ENCODE assay signal across 9 cellular contexts in the genomic region with DNA sequence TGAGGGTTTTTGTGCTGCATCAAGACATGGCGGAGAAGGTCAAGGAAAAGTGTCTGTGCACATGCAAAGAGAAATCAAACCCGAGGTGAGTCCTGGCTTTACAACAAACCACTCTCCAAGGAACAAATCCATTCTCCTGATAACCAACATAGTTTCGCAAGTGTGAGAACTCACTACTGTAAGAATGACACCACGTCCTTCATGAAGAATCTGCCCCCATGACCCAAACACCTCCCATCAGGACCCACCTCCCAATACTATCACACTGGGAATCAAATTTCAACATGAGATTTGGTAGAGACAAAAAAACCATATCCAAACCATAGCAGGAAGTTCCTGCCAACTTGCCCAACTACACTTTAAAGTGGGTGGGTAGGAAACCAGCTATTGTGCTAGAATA. TPM values are rescaled to one million over a fixed set of nuclear protein-coding genes. Genes with fewer than 3 reads are reported as not detected.
DNase-seq lines count a peak whose midpoint lies in the region; ATAC-seq and TF ChIP-seq lines count a peak whose summit lies in the region.
"Had no signal": no experiment of that assay in that cellular context is flagged by ENCODE, and none has a peak within 500 bp of the region (broad histone marks: within the 10 kb centered on the region; RNA-seq: fewer than 3 reads in every experiment).

No MANE protein-coding gene starts in this region.

- H3K4me3 ChIP-seq in RWPE2 (ENCODE audit: severe bottlenecking), result no peak overlapping the region
- peak overlapping the region; percentile 87 to 92 for H3K4me3 ChIP-seq in stomach smooth muscle (ENCODE audit: low read length in 2 of 2)
- H3K4me3 ChIP-seq: breast epithelium had no signal

- DNase-seq in activated naive CD8-positive, alpha-beta T cell treated with anti-CD3 and anti-CD28 coated beads, Interleukin-2, amount 50 U/mL, for 24 hours, result no peak
- DNase-seq in RWPE2 (ENCODE audit: low spot score), result no peak
- no peak for DNase-seq in glutamatergic neuron
- DNase-seq in NOMO-1 treated with DMSO at 0.1 percent for 48 hours (lab: John Stamatoyannopoulos, UW; ENCODE audit: unreplicated experiment), result no peak

- H3K27me3 Mint-ChIP-seq in activated naive CD8-positive, alpha-beta T cell, result no peaks in the 10 kb centered on the region
- H3K27me3 Mint-ChIP-seq in activated naive CD8-positive, alpha-beta T cell treated with anti-CD3 and anti-CD28 coated beads, Interleukin-2, amount 50 U/mL, for 24 hours, result no peaks in the 10 kb centered on the region
- peaks cover 11% of the 10 kb centered on the region for H3K27me3 Mint-ChIP-seq in glutamatergic neuron (ENCODE audit: unreplicated experiment)

- TF ChIP-seq CTCF in RWPE2 (IDR thresholded peaks at IDR 0.05; ENCODE audit: poor library complexity, severe bottlenecking) (no peak), glutamatergic neuron (IDR thresholded peaks at IDR 0.05; ENCODE audit: partially characterized antibody, unreplicated experiment) (no peak)

- no peaks in the 10 kb centered on the region for H3K27me3 ChIP-seq in RWPE2 (ENCODE audit: insufficient read depth, poor library complexity, severe bottlenecking)
- no peaks in the 10 kb centered on the region for H3K27me3 ChIP-seq in stomach smooth muscle (ENCODE audit: control insufficient read depth in 1 of 2, insufficient read depth in 2 of 2, low read length in 2 of 2)
- H3K27me3 ChIP-seq: breast epithelium had no signal

- peak overlapping the region; percentile 23 for H3K27ac Mint-ChIP-seq in activated naive CD8-positive, alpha-beta T cell
- no peak overlapping the region for H3K27ac Mint-ChIP-seq in activated naive CD8-positive, alpha-beta T cell treated with anti-CD3 and anti-CD28 coated beads, Interleukin-2, amount 50 U/mL, for 24 hours
- peak overlapping the region; percentile 99 for H3K27ac Mint-ChIP-seq in glutamatergic neuron (ENCODE audit: unreplicated experiment)

- H3K4me1 ChIP-seq in RWPE2 (ENCODE audit: insufficient read depth, poor library complexity, severe bottlenecking) (peaks cover 27% of the 10 kb centered on the region), stomach smooth muscle (ENCODE audit: control insufficient read depth, insufficient read depth, low read length) (peaks cover 18% of the 10 kb centered on the region)

- H3K4me3 Mint-ChIP-seq in activated naive CD8-positive, alpha-beta T cell, result peak overlapping the region; percentile 86
- no peak overlapping the region for H3K4me3 Mint-ChIP-seq in activated naive CD8-positive, alpha-beta T cell treated with anti-CD3 and anti-CD28 coated beads, Interleukin-2, amount 50 U/mL, for 24 hours
- peak overlapping the region; percentile 98 for H3K4me3 Mint-ChIP-seq in glutamatergic neuron (ENCODE audit: unreplicated experiment)

- no peaks in the 10 kb centered on the region for H3K9me3 Mint-ChIP-seq in activated naive CD8-positive, alpha-beta T cell (ENCODE audit: low read depth)
- no peaks in the 10 kb centered on the region for H3K9me3 Mint-ChIP-seq in activated naive CD8-positive, alpha-beta T cell treated with anti-CD3 and anti-CD28 coated beads, Interleukin-2, amount 50 U/mL, for 24 hours
- peaks cover 15% of the 10 kb centered on the region for H3K9me3 Mint-ChIP-seq in glutamatergic neuron (ENCODE audit: unreplicated experiment)

- H3K9me3 ChIP-seq in RWPE2 (ENCODE audit: severe bottlenecking), result no peaks in the 10 kb centered on the region
- no peaks in the 10 kb centered on the region for H3K9me3 ChIP-seq in stomach smooth muscle (ENCODE audit: control insufficient read depth in 2 of 2, low read length in 2 of 2)
- H3K9me3 ChIP-seq: breast epithelium had no signal

- peaks cover 3% of the 10 kb centered on the region; the same call in 1 of the 2 replicates for H3K36me3 ChIP-seq in RWPE2 (ENCODE audit: low read depth)
- H3K36me3 ChIP-seq in stomach smooth muscle (ENCODE audit: control insufficient read depth in 2 of 2, insufficient read depth in 2 of 2, low read length in 2 of 2), result no peaks in the 10 kb centered on the region
- H3K36me3 ChIP-seq: breast epithelium had no signal

- peaks cover 38% of the 10 kb centered on the region for H3K4me1 Mint-ChIP-seq in activated naive CD8-positive, alpha-beta T cell (ENCODE audit: low read depth)
- H3K4me1 Mint-ChIP-seq in activated naive CD8-positive, alpha-beta T cell treated with anti-CD3 and anti-CD28 coated beads, Interleukin-2, amount 50 U/mL, for 24 hours, result peaks cover 33% of the 10 kb centered on the region
- H3K4me1 Mint-ChIP-seq in glutamatergic neuron (ENCODE audit: low read depth, unreplicated experiment), result peaks cover 22% of the 10 kb centered on the region

- ATAC-seq in activated naive CD8-positive, alpha-beta T cell treated with anti-CD3 and anti-CD28 coated beads, Interleukin-2, amount 50 U/mL, for 24 hours, result no peak
- 0 out of 3 replicates have a peak, but pooled peaks have one; percentile 1 for ATAC-seq in RWPE2 (ENCODE audit: low read depth)
- no peak for ATAC-seq in GM21515 (IDR thresholded peaks at IDR 0.05; ENCODE audit: unreplicated experiment)
- no peak for ATAC-seq in HG02588 (IDR thresholded peaks at IDR 0.05; ENCODE audit: unreplicated experiment)

- H3K36me3 Mint-ChIP-seq in activated naive CD8-positive, alpha-beta T cell, result no peaks in the 10 kb centered on the region
- H3K36me3 Mint-ChIP-seq in activated naive CD8-positive, alpha-beta T cell treated with anti-CD3 and anti-CD28 coated beads, Interleukin-2, amount 50 U/mL, for 24 hours (ENCODE audit: low read depth), result peaks cover 3% of the 10 kb centered on the region
- no peaks in the 10 kb centered on the region for H3K36me3 Mint-ChIP-seq in glutamatergic neuron (ENCODE audit: unreplicated experiment)

- H3K9ac ChIP-seq in stomach smooth muscle (ENCODE audit: low read length in 2 of 2), result peak overlapping the region in 1 of 2 donors; percentile 97

- H3K27ac ChIP-seq in RWPE2 (ENCODE audit: poor library complexity, severe bottlenecking) (peak overlapping the region; percentile 87), stomach smooth muscle (ENCODE audit: low read length) (no peak overlapping the region)

RNA-seq across cellular contexts. Expression of gene ERC1, which starts 2.4 kb away (rescaled TPM):
- 82.2 TPM for total RNA-seq in glutamatergic neuron (ENCODE audit: unreplicated experiment)

RNA-seq across cellular contexts. Expression of gene RAD52, which starts 39.1 kb away (rescaled TPM):
- total RNA-seq in glutamatergic neuron (ENCODE audit: unreplicated experiment), result 16.5 TPM
